Comparison of ENCODE assay signal across 1 cellular context in the genomic region with DNA sequence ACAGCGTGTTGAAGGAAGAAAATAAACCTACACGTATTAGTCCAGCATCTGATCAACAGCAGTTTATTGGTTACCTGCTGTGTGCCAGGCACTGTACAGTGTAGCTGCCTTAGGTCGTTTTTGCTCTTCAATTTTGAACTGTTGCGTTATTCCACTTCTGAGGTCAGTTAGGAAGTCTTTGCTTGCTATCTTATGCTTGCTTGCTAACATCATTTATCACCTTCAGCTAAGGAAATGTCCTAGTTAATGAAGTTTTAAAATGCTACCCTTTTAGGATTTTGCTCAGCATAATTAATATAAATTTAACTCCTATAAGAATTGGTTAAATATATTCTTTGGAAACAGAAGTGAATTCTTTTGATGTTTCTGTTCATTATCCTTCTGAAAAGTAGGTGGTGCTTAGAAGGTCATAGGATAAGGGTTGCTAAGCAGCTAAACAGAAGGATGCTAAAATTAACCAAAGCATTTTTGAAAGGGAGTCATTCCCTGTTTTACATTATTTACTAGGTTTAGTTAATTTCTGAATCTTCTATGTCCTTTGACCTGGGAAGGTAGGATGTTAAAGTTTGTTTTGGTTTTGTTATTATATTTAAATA.
TF ChIP-seq lines count a peak whose summit lies in the region.

No MANE protein-coding gene starts in this region.

TF ChIP-seq in HepG2, 621 proteins besides CTCF, POLR2A, EP300 and RAD21 (continued from another document):
- TF ChIP-seq, protein P1, sequence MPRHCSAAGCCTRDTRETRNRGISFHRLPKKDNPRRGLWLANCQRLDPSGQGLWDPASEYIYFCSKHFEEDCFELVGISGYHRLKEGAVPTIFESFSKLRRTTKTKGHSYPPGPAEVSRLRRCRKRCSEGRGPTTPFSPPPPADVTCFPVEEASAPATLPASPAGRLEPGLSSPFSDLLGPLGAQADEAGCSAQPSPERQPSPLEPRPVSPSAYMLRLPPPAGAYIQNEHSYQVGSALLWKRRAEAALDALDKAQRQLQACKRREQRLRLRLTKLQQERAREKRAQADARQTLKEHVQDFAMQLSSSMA (CRISPR knock-in tag; IDR thresholded peaks at IDR 0.05) = no peak
- no peak for TF ChIP-seq ZNF329 (CRISPR knock-in tag; IDR thresholded peaks at IDR 0.05; ENCODE audit: low read depth)
- no peak for TF ChIP-seq ZNF337 (CRISPR knock-in tag; IDR thresholded peaks at IDR 0.05; ENCODE audit: borderline replicate concordance, low read depth)
- TF ChIP-seq ZNF598 (CRISPR knock-in tag; IDR thresholded peaks at IDR 0.05; ENCODE audit: borderline replicate concordance) = no peak
